ENCODE assay signal across 9 cellular contexts in the genomic region with DNA sequence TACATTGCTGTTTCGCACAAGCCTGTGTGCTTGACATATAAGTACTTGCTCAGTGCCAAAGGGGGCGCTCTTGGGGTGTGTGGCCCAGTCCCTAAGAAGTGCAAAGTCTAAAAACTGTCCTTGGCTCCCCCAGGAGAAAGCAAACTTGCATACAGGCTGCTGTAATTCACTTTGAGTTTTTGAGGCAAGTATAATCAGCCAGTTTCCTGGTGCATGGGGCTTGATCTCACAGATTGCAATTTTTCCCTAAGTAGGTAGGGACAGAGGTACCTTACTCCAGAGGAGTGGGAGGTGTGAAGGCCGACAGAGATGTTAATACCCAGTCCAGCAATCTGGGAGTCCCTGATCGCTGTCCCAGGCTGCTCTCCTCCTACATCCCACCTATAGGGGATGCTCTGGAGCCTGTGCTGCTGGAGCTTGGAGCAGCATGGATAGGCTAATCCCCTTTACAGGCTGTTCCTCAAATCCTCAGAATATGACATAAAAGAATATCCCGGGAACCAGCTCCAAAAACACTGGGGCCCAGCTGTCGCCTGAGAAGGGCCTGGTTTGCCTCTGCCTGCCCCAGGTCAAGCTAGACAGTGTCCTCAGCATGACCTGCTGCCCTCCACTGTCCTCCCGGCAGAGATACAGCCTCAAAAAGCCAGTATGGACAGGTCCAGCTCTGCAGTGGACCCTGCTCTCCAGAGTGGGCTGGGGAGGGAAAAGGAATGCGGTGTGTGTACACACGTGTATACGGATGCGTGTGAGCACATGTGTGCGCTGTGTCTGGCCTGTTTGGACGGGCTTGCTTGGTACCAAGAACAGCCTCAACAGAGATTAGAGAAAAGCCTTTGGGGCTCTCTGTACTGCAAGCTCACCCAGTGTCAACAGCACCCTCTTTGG.
DNase-seq lines count a peak whose midpoint lies in the region; ATAC-seq lines count a peak whose summit lies in the region.
"Had no signal": no experiment of that assay in that cellular context is flagged by ENCODE, and none has a peak within 500 bp of the region (broad histone marks: within the 10 kb centered on the region; RNA-seq: fewer than 3 reads in every experiment).

No MANE protein-coding gene starts in this region.

- no peaks in the 10 kb centered on the region for H3K36me3 ChIP-seq in mucosa of rectum (ENCODE audit: control insufficient read depth in 2 of 2, insufficient read depth in 2 of 2, low read length in 2 of 2)

- H3K9me3 ChIP-seq in mucosa of rectum (ENCODE audit: control insufficient read depth in 2 of 2, low read length in 2 of 2) = no peaks in the 10 kb centered on the region

- ATAC-seq in HG03439 (IDR thresholded peaks at IDR 0.05; ENCODE audit: unreplicated experiment) (no peak), HG03378 (IDR thresholded peaks at IDR 0.05; ENCODE audit: unreplicated experiment) (no peak)

- no peaks in the 10 kb centered on the region for H3K27me3 ChIP-seq in mucosa of rectum (ENCODE audit: control insufficient read depth in 2 of 2, insufficient read depth in 2 of 2, low read length in 2 of 2)

- peak overlapping the region in 1 of 2 donors; percentile 34 for H3K4me3 ChIP-seq in mucosa of rectum (ENCODE audit: low read length in 2 of 2)

- peak overlapping the region; percentile 46 to 58 for H3K9ac ChIP-seq in mucosa of rectum (ENCODE audit: low read depth in 1 of 2, low read length in 2 of 2)

- peak overlapping the region; percentile 87 to 94 for H3K27ac ChIP-seq in mucosa of rectum (ENCODE audit: low read depth in 2 of 2, low read length in 2 of 2)

- peak; percentile 78 for DNase-seq in ELF-1 (ENCODE audit: low read depth, low spot score)
- DNase-seq in NCI-H1930 (lab: John Stamatoyannopoulos, UW) = peak; percentile 39 to 41
- DNase-seq in cerebellar cortex (ENCODE audit: low spot score) = peak; percentile 86
- no peak for DNase-seq in NCI-H2029 (lab: John Stamatoyannopoulos, UW)
- DNase-seq in GOT3 (lab: John Stamatoyannopoulos, UW) = no peak
- DNase-seq: naive B cell had no signal

- H3K4me1 ChIP-seq in mucosa of rectum (ENCODE audit: control insufficient read depth in 2 of 2, insufficient read depth in 2 of 2, low read length in 2 of 2) = peaks cover 76 to 77% of the 10 kb centered on the region in 2 donors

Comparison
In these comparisons a context has a peak if more than half of its experiments do, and no peak if none do; other contexts are left out.
1. DNase-seq: peak in ELF-1 (single experiment), NCI-H1930 (2 of 2) and cerebellar cortex (single experiment); none in NCI-H2029 (single experiment) and GOT3 (single experiment).